12 cellular contexts compared by ENCODE assay signal in genomic region chr13:59176775-59177174, GRCh38.
DNase-seq lines count a peak whose midpoint lies in the region; ATAC-seq and TF ChIP-seq lines count a peak whose summit lies in the region.
"Had no signal": no experiment of that assay in that cellular context is flagged by ENCODE, and none has a peak within 500 bp of the region (broad histone marks: within the 10 kb centered on the region; RNA-seq: fewer than 3 reads in every experiment).

No MANE protein-coding gene starts in this region.

- H3K36me3 ChIP-seq in A673 (ENCODE audit: insufficient read depth, low read length, poor library complexity, severe bottlenecking), result no peaks in the 10 kb centered on the region
- H3K36me3 ChIP-seq in upper lobe of right lung, result no peaks in the 10 kb centered on the region
- H3K36me3 ChIP-seq in gastroesophageal sphincter, result no peaks in the 10 kb centered on the region
- H3K36me3 ChIP-seq: spleen had no signal

- H3K27me3 ChIP-seq in A673 (replicated peaks; ENCODE audit: insufficient read depth, low read depth, low read length, poor library complexity), result no peaks in the 10 kb centered on the region
- H3K27me3 ChIP-seq in upper lobe of right lung, result no peaks in the 10 kb centered on the region
- no peaks in the 10 kb centered on the region for H3K27me3 ChIP-seq in gastroesophageal sphincter
- H3K27me3 ChIP-seq: spleen had no signal

- H3K9me3 ChIP-seq in A673 (ENCODE audit: low read depth, low read length, poor library complexity, severe bottlenecking) (no peaks in the 10 kb centered on the region), upper lobe of right lung (no peaks in the 10 kb centered on the region), gastroesophageal sphincter (no peaks in the 10 kb centered on the region)
- H3K9me3 ChIP-seq: spleen had no signal

- ATAC-seq in HG03565 (IDR thresholded peaks at IDR 0.05; ENCODE audit: unreplicated experiment) (peak; percentile 76), upper lobe of right lung (no peak), gastroesophageal sphincter (no peak)

- 79% methylated on average over 3 of the region's 3 CpGs; no CpG with 5 or more reads in 1 of the 2 donors for WGBS in gastroesophageal sphincter (ENCODE audit: low coverage in 1 of 2), 2 donors

- peak; percentile 59 for DNase-seq in A673 (ENCODE audit: low spot score)
- no peak for DNase-seq in GM10266 (ENCODE audit: extremely low spot score)
- DNase-seq in astrocyte of the spinal cord (ENCODE audit: low read depth, low spot score), result no peak
- DNase-seq in upper lobe of right lung, result no peak
- no peak for DNase-seq in anterior cingulate cortex (lab: John Stamatoyannopoulos, UW)
- DNase-seq in NK-92 treated with Interleukin-12 subunit alpha and Interleukin-12 subunit beta, amount 100 ng/mL, for 24 hours (lab: John Stamatoyannopoulos, UW), result no peak
- DNase-seq: activated T-cell treated with anti-CD3 and anti-CD28 coated beads for 4 hours, naive B cell, NCI-H1092 treated with DMSO at 0.1 percent for 48 hours, spleen had no signal

- TF ChIP-seq EP300 in gastroesophageal sphincter (IDR thresholded peaks at IDR 0.05), result no peak

- in situ Hi-C loops in astrocyte of the spinal cord (cut with HindIII; ENCODE audit: low sequenced_read_pairs), result no loop called here

- H3K4me1 ChIP-seq in A673 (ENCODE audit: insufficient read depth, low read length, poor library complexity, severe bottlenecking) (no peaks in the 10 kb centered on the region), upper lobe of right lung (no peaks in the 10 kb centered on the region), gastroesophageal sphincter (no peaks in the 10 kb centered on the region)
- H3K4me1 ChIP-seq: spleen had no signal

- peak; percentile 59 for TF ChIP-seq CTCF in A673 (conservative IDR thresholded peaks at IDR 0.05; ENCODE audit: low read depth, low read length)
- TF ChIP-seq CTCF in GM10266 (IDR thresholded peaks at IDR 0.05; ENCODE audit: control insufficient read depth, insufficient read depth, low read depth, missing control alignments), result peak; percentile 21
- peak; percentile 19 for TF ChIP-seq CTCF in astrocyte of the spinal cord (IDR thresholded peaks at IDR 0.05; ENCODE audit: low read depth, low read length)
- TF ChIP-seq CTCF in upper lobe of right lung (IDR thresholded peaks at IDR 0.05), result no peak
- no peak for TF ChIP-seq CTCF in gastroesophageal sphincter (IDR thresholded peaks at IDR 0.05)

- H3K27ac ChIP-seq in A673 (ENCODE audit: low read depth, low read length, poor library complexity, severe bottlenecking), result no peak overlapping the region
- H3K27ac ChIP-seq in upper lobe of right lung, result no peak overlapping the region
- no peak overlapping the region for H3K27ac ChIP-seq in gastroesophageal sphincter
- H3K27ac ChIP-seq: spleen had no signal

- POLR2A ChIA-PET in A673 (lab: Charles Lee; ENCODE audit: low non-redundant PET), result no interaction called here

- BruUV-seq in A673 (replicated peaks; lab: Mats Ljungman, UMichigan), result no TSS peak

- no peak overlapping the region for H3K4me3 ChIP-seq in A673 (ENCODE audit: low read depth, low read length, poor library complexity, severe bottlenecking)
- H3K4me3 ChIP-seq in astrocyte of the spinal cord (ENCODE audit: low read depth, low read length), result no peak overlapping the region
- no peak overlapping the region for H3K4me3 ChIP-seq in upper lobe of right lung
- H3K4me3 ChIP-seq in gastroesophageal sphincter, result no peak overlapping the region
- H3K4me3 ChIP-seq: spleen had no signal

- intact Hi-C loops in A673 (cut with micrococcal nuclease; ENCODE audit: unreplicated experiment) (no loop called here), upper lobe of right lung (cut with DNase I) (no loop called here)

- no peak for TF ChIP-seq POLR2A in gastroesophageal sphincter (IDR thresholded peaks at IDR 0.05)

- CTCF ChIA-PET in A673 (lab: Charles Lee), result no interaction called here

Comparison
In these comparisons a context has a peak if more than half of its experiments do, and no peak if none do; other contexts are left out.
1. CTCF ChIP-seq: peak in A673 (single experiment), GM10266 (single experiment) and astrocyte of the spinal cord (single experiment); none in upper lobe of right lung (single experiment) and gastroesophageal sphincter (0 of 4).